ENCODE assay signal across 8 cellular contexts in the genomic region with DNA sequence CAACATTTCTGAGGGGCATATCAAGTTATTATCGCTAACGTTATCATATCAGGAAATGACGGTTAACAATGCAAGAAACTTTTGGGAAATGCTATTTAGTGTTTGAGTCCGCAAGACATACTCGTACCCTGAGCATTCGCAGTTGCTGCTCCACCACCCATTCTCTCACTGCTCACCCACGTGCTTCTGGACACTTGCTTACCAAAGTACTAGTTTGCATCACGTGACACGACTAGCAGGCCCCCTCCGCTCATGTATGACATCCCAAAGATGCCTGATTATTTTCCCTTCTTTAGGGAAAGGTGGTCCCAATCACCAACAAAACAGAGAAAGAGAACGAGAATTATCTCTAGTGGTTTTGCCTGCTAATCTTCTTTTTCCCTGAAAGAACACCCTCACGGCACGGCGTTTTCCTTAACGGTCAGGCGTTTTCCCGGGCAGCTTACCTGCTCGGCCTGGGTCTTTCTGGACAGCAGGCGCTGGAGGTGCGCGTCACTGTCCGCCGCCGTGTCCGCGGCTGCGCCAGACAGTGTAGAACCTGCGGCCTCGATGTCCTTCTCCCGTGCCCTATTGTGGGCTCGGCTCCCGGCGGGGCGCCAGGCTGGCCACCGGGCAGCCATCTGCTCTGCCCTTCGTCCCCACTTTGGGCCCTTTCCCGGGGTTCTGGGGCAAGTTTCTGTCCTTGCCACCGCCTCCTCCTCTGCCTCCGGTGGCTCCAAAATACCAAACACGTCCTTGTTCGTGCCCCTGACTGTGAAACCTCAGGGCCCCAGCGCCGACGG. TPM values are rescaled to one million over a fixed set of nuclear protein-coding genes. Genes with fewer than 3 reads are reported as not detected.
DNase-seq lines count a peak whose midpoint lies in the region; ATAC-seq and TF ChIP-seq lines count a peak whose summit lies in the region.

A gene (plus strand): TSS at position 492 of the 782 bp plus-strand sequence. CDS start 58 bp downstream, at position 550.

- peak; percentile 79 for ATAC-seq in GM19025 (IDR thresholded peaks at IDR 0.05; ENCODE audit: low read depth, unreplicated experiment)
- ATAC-seq in HG03342 (IDR thresholded peaks at IDR 0.05; ENCODE audit: unreplicated experiment): peak; percentile 80

- DNase-seq in AG09319 (ENCODE audit: extremely low read depth, low read depth): peak; percentile 94
- peak; percentile 85 for DNase-seq in NCI-H446 treated with DMSO at 0.1 percent for 48 hours (lab: John Stamatoyannopoulos, UW)
- DNase-seq in activated CD4-positive, alpha-beta T cell treated with anti-CD3 and anti-CD28 coated beads for 1 hour: peak; percentile 77
- DNase-seq in cerebellum (ENCODE audit: low spot score): peak; percentile 94
- peak; percentile 94 for DNase-seq in islet precursor cell
- DNase-seq in stimulated activated CD4-positive, alpha-beta T cell treated with anti-CD3 and anti-CD28 coated beads, Interleukin-12 subunit alpha, Interleukin-12 subunit beta, amount 100 ng/mL, for 48 hours (ENCODE audit: low read depth in 2 of 3, low spot score in 1 of 3): peak; percentile 77 to 90 (median 81)

- TF ChIP-seq CTCF in AG09319 (IDR thresholded peaks at IDR 0.05; ENCODE audit: low read depth, low read length): no peak

RNA-seq across cellular contexts. Expression of the gene that starts here (rescaled TPM):
- 27.7 TPM for total RNA-seq in cerebellum

Comparison
In these comparisons a context has a peak if more than half of its experiments do, and no peak if none do; other contexts are left out.
1. Peak in every context shown above with its lines: DNase-seq and ATAC-seq.